Comparison of ENCODE assay signal across 23 cellular contexts in the genomic region with DNA sequence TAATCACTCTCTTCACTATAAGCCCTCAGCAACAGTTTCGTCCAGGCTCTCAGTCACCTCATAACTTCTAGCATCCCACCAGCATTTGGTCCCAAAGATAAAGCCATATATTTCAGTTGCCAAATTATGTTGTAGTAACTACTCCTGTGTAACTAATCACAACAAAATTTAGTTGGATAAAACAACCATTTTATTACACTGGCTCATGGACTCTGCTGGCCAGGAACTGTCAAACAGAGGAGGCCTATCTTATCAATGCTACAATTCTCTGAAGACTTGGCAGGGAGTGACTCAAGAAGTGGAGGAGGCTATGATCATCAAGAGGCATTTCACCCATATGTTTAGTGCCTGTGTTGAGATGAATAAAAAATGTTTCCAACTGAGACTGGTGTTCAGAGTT.
DNase-seq lines count a peak whose midpoint lies in the region; ATAC-seq, FAIRE-seq and TF ChIP-seq lines count a peak whose summit lies in the region.
"Had no signal": no experiment of that assay in that cellular context is flagged by ENCODE, and none has a peak within 500 bp of the region (broad histone marks: within the 10 kb centered on the region; RNA-seq: fewer than 3 reads in every experiment).

No MANE protein-coding gene starts in this region.

- TF ChIP-seq CTCF in D721Med (IDR thresholded peaks at IDR 0.05; ENCODE audit: insufficient read depth, missing control alignments) (no peak), fibroblast of the aortic adventitia (IDR thresholded peaks at IDR 0.05; ENCODE audit: insufficient read depth, low read length) (no peak), smooth muscle cell (IDR thresholded peaks at IDR 0.05; ENCODE audit: borderline replicate concordance, insufficient read depth, poor library complexity, severe bottlenecking) (no peak)

- H3K4me1 ChIP-seq in smooth muscle cell (ENCODE audit: low read depth) = no peaks in the 10 kb centered on the region

- WGBS in smooth muscle cell (ENCODE audit: low lambda C conversion rate) = 45% methylated on average over 1 of the region's 1 CpG

- no peak overlapping the region for H3K27ac ChIP-seq in smooth muscle cell (ENCODE audit: low read depth)
- H3K27ac ChIP-seq: PC-9 had no signal

- no peak overlapping the region for H3K4me3 ChIP-seq in fibroblast of the aortic adventitia (ENCODE audit: low read depth, low read length)
- no peak overlapping the region for H3K4me3 ChIP-seq in smooth muscle cell
- H3K4me3 ChIP-seq: GM23338, PC-9 had no signal

- no peaks in the 10 kb centered on the region for H3K27me3 ChIP-seq in smooth muscle cell (ENCODE audit: low read depth)

- H3F3A ChIP-seq in smooth muscle cell (ENCODE audit: low read depth) = no peaks in the 10 kb centered on the region

- H4K20me1 ChIP-seq in smooth muscle cell (ENCODE audit: low read depth) = no peaks in the 10 kb centered on the region

- no peak overlapping the region for H3K9ac ChIP-seq in smooth muscle cell (ENCODE audit: low read depth)
- H3K9ac ChIP-seq: SK-N-SH had no signal

- peak overlapping the region; percentile 6 for H3K4me2 ChIP-seq in smooth muscle cell
- H3K4me2 ChIP-seq: GM23338, PC-9, SK-N-SH had no signal

- no peaks in the 10 kb centered on the region for H3K9me3 ChIP-seq in smooth muscle cell (replicated peaks; ENCODE audit: low read depth)

- no peaks in the 10 kb centered on the region for H3K79me2 ChIP-seq in smooth muscle cell (ENCODE audit: low read depth)

- DNase-seq in D721Med (ENCODE audit: insufficient read length, low spot score) (no peak), NCI-H226 (peak; percentile 92), fibroblast of the aortic adventitia (ENCODE audit: low read depth) (peak; percentile 90), smooth muscle cell (lab: John Stamatoyannopoulos, UW; ENCODE audit: unreplicated experiment) (no peak), NCI-H2227 treated with DMSO at 0.1 percent for 48 hours (lab: John Stamatoyannopoulos, UW) (no peak), kidney tubule cell (ENCODE audit: low spot score) (no peak)
- DNase-seq: CD4-positive, CD25-positive, alpha-beta regulatory T cell; COR-L47; DMS 273 treated with DMSO at 0.1 percent for 48 hours; DMS79 treated with DMSO at 0.1 percent for 48 hours; HCEC 1CT; KG1; NCI-H1092 treated with DMSO at 0.1 percent for 48 hours; NCI-H1436 treated with DMSO at 0.1 percent for 48 hours; NCI-H1930; NCI-H345; NCI-H524 treated with DMSO at 0.1 percent for 48 hours; PC-9; RPMI8226; SIG-M5; SK-N-SH had no signal

- H2AFZ ChIP-seq in smooth muscle cell (ENCODE audit: low read depth) = no peak overlapping the region
- H2AFZ ChIP-seq: GM23338, PC-9 had no signal

- peak; percentile 16 for FAIRE-seq in D721Med (lab: Jason Lieb, UNC)

- H3K36me3 ChIP-seq in smooth muscle cell (ENCODE audit: low read depth) = no peaks in the 10 kb centered on the region

- no peak for ATAC-seq in GM18873 (IDR thresholded peaks at IDR 0.05; ENCODE audit: low FRiP score, unreplicated experiment)
- ATAC-seq: GM23338 had no signal

Comparison
In these comparisons a context has a peak if more than half of its experiments do, and no peak if none do; other contexts are left out.
1. DNase-seq: peak in NCI-H226 (single experiment) and fibroblast of the aortic adventitia (single experiment); none in D721Med (single experiment), smooth muscle cell (single experiment), NCI-H2227 treated with DMSO at 0.1 percent for 48 hours (single experiment) and kidney tubule cell (single experiment).